Comparison of ENCODE assay signal across 12 cellular contexts in the genomic region with DNA sequence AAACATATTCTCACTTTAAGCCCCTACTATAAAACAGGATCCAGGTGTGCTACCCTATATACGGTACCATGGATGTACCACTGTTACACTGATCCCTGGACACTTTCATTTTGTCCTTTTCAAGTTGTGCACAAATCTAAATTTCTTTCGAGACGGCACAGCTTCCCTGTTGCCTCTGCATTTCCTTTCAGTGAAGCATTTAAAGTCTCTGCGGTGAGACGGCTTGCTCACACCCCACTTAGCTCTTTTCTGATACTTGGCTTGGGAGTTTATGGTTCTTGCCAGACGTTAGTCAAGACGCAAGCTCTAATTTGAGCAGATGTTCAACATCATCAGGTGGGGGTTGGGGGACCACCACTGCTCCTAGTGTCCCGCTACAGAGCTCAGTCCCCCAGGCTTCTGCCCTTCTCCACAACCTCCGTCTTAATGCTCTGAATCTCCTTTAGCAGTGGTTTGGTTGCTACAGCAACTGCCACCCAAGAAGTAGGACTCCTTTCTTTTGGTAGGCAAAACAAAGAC. TPM values are rescaled to one million over a fixed set of nuclear protein-coding genes. Genes with fewer than 3 reads are reported as not detected.
DNase-seq lines count a peak whose midpoint lies in the region; ATAC-seq and TF ChIP-seq lines count a peak whose summit lies in the region.
"Had no signal": no experiment of that assay in that cellular context is flagged by ENCODE, and none has a peak within 500 bp of the region (broad histone marks: within the 10 kb centered on the region; RNA-seq: fewer than 3 reads in every experiment).

No MANE protein-coding gene starts in this region.

- TF ChIP-seq CTCF in fibroblast of the aortic adventitia (IDR thresholded peaks at IDR 0.05; ENCODE audit: insufficient read depth, low read length), result no peak

- no peaks in the 10 kb centered on the region for H3K36me3 ChIP-seq in stomach smooth muscle (ENCODE audit: control insufficient read depth in 2 of 2, insufficient read depth in 2 of 2, low read length in 2 of 2)

- H3K27me3 Mint-ChIP-seq in T-helper 2 cell treated with Interferon-gamma antibody and Interleukin-4, amounts not matched to agents 5 μg/mL and 100 μg/mL, for 36 hours (ENCODE audit: low read depth), result no peaks in the 10 kb centered on the region

- peak overlapping the region; percentile 42 for H3K4me3 Mint-ChIP-seq in T-helper 2 cell treated with Interferon-gamma antibody and Interleukin-4, amounts not matched to agents 5 μg/mL and 100 μg/mL, for 36 hours
- H3K4me3 Mint-ChIP-seq: memory B cell had no signal

- no peaks in the 10 kb centered on the region for H3K27me3 ChIP-seq in stomach smooth muscle (ENCODE audit: control insufficient read depth in 1 of 2, insufficient read depth in 2 of 2, low read length in 2 of 2)

- H3K9me3 Mint-ChIP-seq in T-helper 2 cell treated with Interferon-gamma antibody and Interleukin-4, amounts not matched to agents 5 μg/mL and 100 μg/mL, for 36 hours, result no peaks in the 10 kb centered on the region
- H3K9me3 Mint-ChIP-seq: memory B cell had no signal

- intact Hi-C loops in sciatic nerve (cut with DNase I), result loop anchor here (10.0 kb wide), 1 partner anchor 167 kb away; no protein-coding TSS in a partner anchor

- H3K27ac ChIP-seq in stomach smooth muscle (ENCODE audit: low read length), result no peak overlapping the region

- peaks cover 44% of the 10 kb centered on the region for H3K36me3 Mint-ChIP-seq in T-helper 2 cell treated with Interferon-gamma antibody and Interleukin-4, amounts not matched to agents 5 μg/mL and 100 μg/mL, for 36 hours (ENCODE audit: low read depth)

- no peaks in the 10 kb centered on the region for H3K9me3 ChIP-seq in stomach smooth muscle (ENCODE audit: control insufficient read depth in 2 of 2, low read length in 2 of 2)

- no peak overlapping the region for H3K9ac ChIP-seq in stomach smooth muscle (ENCODE audit: low read length in 2 of 2)

- peaks cover 2% of the 10 kb centered on the region for H3K4me1 ChIP-seq in stomach smooth muscle (ENCODE audit: control insufficient read depth, insufficient read depth, low read length)

- peak; percentile 27 for DNase-seq in activated T-cell treated with anti-CD3 and anti-CD28 coated beads, Interleukin-2, amount 50 U/mL, for 1 hour
- DNase-seq in activated T-cell treated with anti-CD3 and anti-CD28 coated beads for 4 hours (no peak), fibroblast of the aortic adventitia (ENCODE audit: low read depth) (peak; percentile 53), cortex of kidney (lab: John Stamatoyannopoulos, UW) (no peak), sciatic nerve (ENCODE audit: low spot score) (no peak), CD1c-positive myeloid dendritic cell (ENCODE audit: extremely low spot score) (no peak)
- no peak for DNase-seq in T-helper 2 cell treated with Interferon-gamma antibody and Interleukin-4, amounts not matched to agents 5 μg/mL and 100 μg/mL, for 36 hours (ENCODE audit: low spot score)
- DNase-seq: caudate nucleus, NCI-H2171, SIG-M5 had no signal

- peaks cover 17% of the 10 kb centered on the region for H3K4me1 Mint-ChIP-seq in T-helper 2 cell treated with Interferon-gamma antibody and Interleukin-4, amounts not matched to agents 5 μg/mL and 100 μg/mL, for 36 hours (ENCODE audit: low read depth)
- H3K4me1 Mint-ChIP-seq: memory B cell had no signal

- ATAC-seq in sciatic nerve, result no peak

- no peak overlapping the region for H3K4me3 ChIP-seq in fibroblast of the aortic adventitia (ENCODE audit: low read depth, low read length)
- H3K4me3 ChIP-seq in stomach smooth muscle (ENCODE audit: low read length in 2 of 2), result peak overlapping the region; percentile 33 to 40

- H3K27ac Mint-ChIP-seq in T-helper 2 cell treated with Interferon-gamma antibody and Interleukin-4, amounts not matched to agents 5 μg/mL and 100 μg/mL, for 36 hours, result no peak overlapping the region
- H3K27ac Mint-ChIP-seq: memory B cell had no signal

RNA-seq across cellular contexts. Expression of a gene that starts 15.8 kb away (rescaled TPM):
- 9.8 and 18.6 TPM in 2 replicates for total RNA-seq in fibroblast of the aortic adventitia (ENCODE audit: low replicate concordance)
- 0.89 TPM for total RNA-seq in sciatic nerve

Comparison
In these comparisons a context has a peak if more than half of its experiments do, and no peak if none do; other contexts are left out.
1. DNase-seq: peak in activated T-cell treated with anti-CD3 and anti-CD28 coated beads, Interleukin-2, amount 50 U/mL, for 1 hour (single experiment) and fibroblast of the aortic adventitia (single experiment); none in activated T-cell treated with anti-CD3 and anti-CD28 coated beads for 4 hours (single experiment), T-helper 2 cell treated with Interferon-gamma antibody and Interleukin-4, amounts not matched to agents 5 μg/mL and 100 μg/mL, for 36 hours (single experiment), cortex of kidney (single experiment), sciatic nerve (single experiment) and CD1c-positive myeloid dendritic cell (single experiment).